In the genomic region with DNA sequence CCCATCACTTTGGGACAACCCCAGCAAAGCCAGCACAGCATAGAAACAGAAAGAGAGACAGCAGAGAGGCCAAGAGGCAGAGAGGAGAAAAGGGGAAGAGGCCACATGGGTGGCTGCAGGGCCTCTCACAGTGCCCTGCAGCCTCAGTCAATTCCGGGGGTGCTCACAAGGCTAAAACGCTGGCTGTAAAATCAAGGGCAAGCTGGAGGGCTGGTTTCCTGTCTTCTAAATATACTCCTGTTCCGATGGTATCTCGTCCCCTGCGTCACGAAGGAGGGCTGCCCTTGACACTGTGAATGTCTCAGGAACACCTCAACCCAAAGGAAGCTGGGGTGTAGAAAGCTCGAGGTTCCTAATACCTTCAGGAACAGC, we compare ENCODE assay signal across 8 cellular contexts.
DNase-seq lines count a peak whose midpoint lies in the region; ATAC-seq lines count a peak whose summit lies in the region.

No MANE protein-coding gene starts in this region.

- peak overlapping the region; percentile 89 to 93 for H3K27ac Mint-ChIP-seq in activated naive CD4-positive, alpha-beta T cell treated with anti-CD3 and anti-CD28 coated beads, Interleukin-2, amount 50 U/mL, for 72 hours

- peaks cover 17 to 39% of the 10 kb centered on the region in 2 donors for H3K36me3 Mint-ChIP-seq in activated naive CD4-positive, alpha-beta T cell treated with anti-CD3 and anti-CD28 coated beads, Interleukin-2, amount 50 U/mL, for 72 hours

- peak; percentile 66 for ATAC-seq in GM18907 (IDR thresholded peaks at IDR 0.05; ENCODE audit: unreplicated experiment)
- ATAC-seq in HG02970 (IDR thresholded peaks at IDR 0.05; ENCODE audit: low FRiP score, unreplicated experiment): peak; percentile 48
- peak; percentile 83 to 84 for ATAC-seq in activated naive CD4-positive, alpha-beta T cell treated with anti-CD3 and anti-CD28 coated beads, Interleukin-2, amount 50 U/mL, for 72 hours

- peaks cover 8 to 14% of the 10 kb centered on the region in 2 donors for H3K9me3 Mint-ChIP-seq in activated naive CD4-positive, alpha-beta T cell treated with anti-CD3 and anti-CD28 coated beads, Interleukin-2, amount 50 U/mL, for 72 hours

- DNase-seq in SKM-1 (lab: John Stamatoyannopoulos, UW; ENCODE audit: unreplicated experiment): peak; percentile 73
- DNase-seq in activated naive CD4-positive, alpha-beta T cell treated with anti-CD3 and anti-CD28 coated beads, Interleukin-2, amount 50 U/mL, for 72 hours (ENCODE audit: low spot score in 2 of 2): peak; percentile 45 to 80
- peak; percentile 76 for DNase-seq in stimulated activated CD4-positive, alpha-beta T cell treated with anti-CD3 and anti-CD28 coated beads, Interleukin-15, amount 100 ng/mL, for 24 hours
- no peak for DNase-seq in NCI-H446 (lab: John Stamatoyannopoulos, UW)
- no peak for DNase-seq in H4 (ENCODE audit: low spot score)
- no peak for DNase-seq in NCI-H187 (lab: John Stamatoyannopoulos, UW)

Comparison
In these comparisons a context has a peak if more than half of its experiments do, and no peak if none do; other contexts are left out.
1. DNase-seq: peak in SKM-1 (single experiment), activated naive CD4-positive, alpha-beta T cell treated with anti-CD3 and anti-CD28 coated beads, Interleukin-2, amount 50 U/mL, for 72 hours (2 of 2) and stimulated activated CD4-positive, alpha-beta T cell treated with anti-CD3 and anti-CD28 coated beads, Interleukin-15, amount 100 ng/mL, for 24 hours (single experiment); none in NCI-H446 (0 of 2), H4 (single experiment) and NCI-H187 (0 of 2).
2. Peak in every context shown above with its lines, with median percentiles within 50 percentile points of each other: ATAC-seq.